10 cellular contexts compared by ENCODE assay signal in the genomic region with DNA sequence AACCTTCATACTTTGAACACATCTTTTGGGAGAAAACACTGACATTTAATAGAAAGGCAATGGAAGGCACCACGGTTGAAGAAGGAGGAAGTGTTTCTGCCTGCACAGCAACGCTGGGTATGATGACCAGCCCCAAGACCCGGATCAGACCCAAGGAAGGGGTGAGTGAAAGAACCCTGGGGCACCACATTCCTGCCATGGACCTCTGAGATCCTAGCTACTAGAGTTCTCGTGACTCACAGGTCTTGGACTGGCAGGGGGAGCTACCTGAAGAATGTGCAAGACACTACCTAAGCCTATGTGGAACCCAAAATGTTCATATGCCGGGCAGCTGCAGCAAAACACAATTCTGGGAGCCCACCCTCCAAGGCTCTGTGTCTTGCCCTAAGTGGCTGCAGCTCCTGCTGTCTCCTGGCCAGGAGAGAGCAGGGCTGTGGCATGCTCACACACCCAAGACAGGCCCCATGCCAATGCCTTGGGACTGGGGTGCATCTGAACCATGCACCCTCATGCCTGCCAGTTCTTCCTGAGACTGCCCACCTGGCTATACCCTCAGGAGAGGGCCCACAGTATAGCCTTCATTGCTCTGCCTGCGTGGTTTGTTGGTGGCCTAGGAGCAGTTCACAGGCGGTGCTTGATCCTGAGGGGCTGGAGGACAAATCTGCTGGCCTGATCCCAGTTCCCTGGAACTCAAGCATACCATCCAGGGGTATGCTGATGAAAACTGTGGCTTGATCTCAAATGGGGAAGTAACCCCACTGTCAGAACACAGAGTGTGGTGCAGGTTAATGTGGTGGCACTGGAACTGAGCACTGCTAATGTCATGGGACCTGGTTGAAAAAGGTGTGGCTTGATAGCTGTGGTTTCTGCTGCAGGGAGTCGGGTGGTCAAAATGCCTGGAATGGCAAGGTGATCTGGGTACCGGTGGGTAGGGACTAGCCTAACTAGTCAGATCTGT.
DNase-seq lines count a peak whose midpoint lies in the region; ATAC-seq and TF ChIP-seq lines count a peak whose summit lies in the region.
"Had no signal": no experiment of that assay in that cellular context is flagged by ENCODE, and none has a peak within 500 bp of the region (broad histone marks: within the 10 kb centered on the region; RNA-seq: fewer than 3 reads in every experiment).

No MANE protein-coding gene starts in this region.

- TF ChIP-seq CTCF in sigmoid colon (IDR thresholded peaks at IDR 0.05): no peak
- TF ChIP-seq CTCF in body of pancreas (IDR thresholded peaks at IDR 0.05): no peak
- no peak for TF ChIP-seq CTCF in adrenal gland (IDR thresholded peaks at IDR 0.05)

- no peaks in the 10 kb centered on the region for H3K4me1 ChIP-seq in sigmoid colon
- H3K4me1 ChIP-seq in body of pancreas: no peaks in the 10 kb centered on the region
- no peaks in the 10 kb centered on the region for H3K4me1 ChIP-seq in adrenal gland (replicated peaks in 1 of 2)
- H3K4me1 ChIP-seq: colonic mucosa, right lobe of liver had no signal

- H3K36me3 ChIP-seq in sigmoid colon (no peaks in the 10 kb centered on the region), body of pancreas (replicated peaks in 1 of 2; ENCODE audit: insufficient read depth in 1 of 2, low read depth in 2 of 2) (no peaks in the 10 kb centered on the region), adrenal gland (replicated peaks in 1 of 2) (no peaks in the 10 kb centered on the region)
- H3K36me3 ChIP-seq: colonic mucosa, right lobe of liver had no signal

- DNase-seq in RPMI8226 (peak; percentile 23), sigmoid colon (peak; percentile 57), body of pancreas (no peak), T1000 (lab: John Stamatoyannopoulos, UW) (no peak), adrenal gland (no peak)
- DNase-seq: amniotic stem cell had no signal

- no peak for TF ChIP-seq POLR2A in sigmoid colon (IDR thresholded peaks at IDR 0.05)
- TF ChIP-seq POLR2A in body of pancreas (IDR thresholded peaks at IDR 0.05): no peak
- TF ChIP-seq POLR2A in adrenal gland (IDR thresholded peaks at IDR 0.05): no peak

- H3K27me3 ChIP-seq in sigmoid colon (no peaks in the 10 kb centered on the region), body of pancreas (no peaks in the 10 kb centered on the region), adrenal gland (no peaks in the 10 kb centered on the region)
- H3K27me3 ChIP-seq: colonic mucosa, right lobe of liver had no signal

- TF ChIP-seq EP300 in sigmoid colon (IDR thresholded peaks at IDR 0.05): no peak

- H3K4me3 ChIP-seq in sigmoid colon (no peak overlapping the region), body of pancreas (no peak overlapping the region), adrenal gland (no peak overlapping the region)
- H3K4me3 ChIP-seq: colonic mucosa, right lobe of liver had no signal

- H3K27ac ChIP-seq in sigmoid colon (no peak overlapping the region), body of pancreas (no peak overlapping the region), adrenal gland (no peak overlapping the region)
- H3K27ac ChIP-seq: colonic mucosa, right lobe of liver had no signal

- WGBS in sigmoid colon, 2 donors: 83 to 90% methylated on average over 9 of the region's 9 CpGs
- 58 to 66% methylated on average over 9 of the region's 9 CpGs for WGBS in body of pancreas, 2 donors
- WGBS in adrenal gland, 4 donors: 74 to 86% (median 80%) methylated on average over 8 to 9 of the region's 9 CpGs

- H3K9me3 ChIP-seq in sigmoid colon (no peaks in the 10 kb centered on the region), body of pancreas (no peaks in the 10 kb centered on the region), adrenal gland (replicated peaks in 1 of 3) (no peaks in the 10 kb centered on the region)
- H3K9me3 ChIP-seq: colonic mucosa, right lobe of liver had no signal

- intact Hi-C loops in sigmoid colon (cut with DNase I): loop anchor here (5.0 to 10.0 kb wide), 4 partner anchors 463 to 746 kb away; a partner anchor contains a TSS
- intact Hi-C loops in body of pancreas (cut with DNase I): loop anchor here (10.0 kb wide), 1 partner anchor 723 kb away; no protein-coding TSS in a partner anchor
- intact Hi-C loops in adrenal gland (cut with DNase I): loop anchor here in 1 of 2 donors (5.0 kb wide), 1 partner anchor 726 kb away; no protein-coding TSS in a partner anchor

- ATAC-seq in GM19043 (IDR thresholded peaks at IDR 0.05; ENCODE audit: low read depth, unreplicated experiment) (peak; percentile 6), HG02798 (IDR thresholded peaks at IDR 0.05; ENCODE audit: poor library complexity, unreplicated experiment) (peak; percentile 21), body of pancreas (no peak)

Comparison
In these comparisons a context has a peak if more than half of its experiments do, and no peak if none do; other contexts are left out.
1. DNase-seq: peak in RPMI8226 (single experiment) and sigmoid colon (single experiment); none in body of pancreas (0 of 4), T1000 (single experiment) and adrenal gland (0 of 7).